Comparison of ENCODE assay signal across 8 cellular contexts in genomic region chr2:1743396-1744150, GRCh38. TPM values are rescaled to one million over a fixed set of nuclear protein-coding genes. Genes with fewer than 3 reads are reported as not detected.
A peak's percentile ranks its signal among the peaks of the same experiment; 100 is the strongest.
DNase-seq lines count a peak whose midpoint lies in the region; ATAC-seq lines count a peak whose summit lies in the region.

No MANE protein-coding gene starts in this region.

- H3K4me3 Mint-ChIP-seq in T-helper 2 cell treated with Interferon-gamma antibody and Interleukin-4, amounts not matched to agents 5 μg/mL and 100 μg/mL, for 36 hours: no peak overlapping the region

- ATAC-seq in GM18520 (IDR thresholded peaks at IDR 0.05; ENCODE audit: unreplicated experiment) (no peak), GM19035 (IDR thresholded peaks at IDR 0.05; ENCODE audit: unreplicated experiment) (no peak), HG02759 (IDR thresholded peaks at IDR 0.05; ENCODE audit: unreplicated experiment) (no peak)

- H3K27me3 Mint-ChIP-seq in T-helper 2 cell treated with Interferon-gamma antibody and Interleukin-4, amounts not matched to agents 5 μg/mL and 100 μg/mL, for 36 hours (ENCODE audit: low read depth): peaks cover 39% of the 10 kb centered on the region

- DNase-seq in A172 (ENCODE audit: low spot score): peak; percentile 22
- peak; percentile 65 for DNase-seq in MG63
- DNase-seq in epithelial cell of prostate (ENCODE audit: low read depth, low spot score): no peak
- no peak for DNase-seq in T-helper 2 cell treated with Interferon-gamma antibody and Interleukin-4, amounts not matched to agents 5 μg/mL and 100 μg/mL, for 36 hours (ENCODE audit: low spot score)

- H3K27ac Mint-ChIP-seq in T-helper 2 cell treated with Interferon-gamma antibody and Interleukin-4, amounts not matched to agents 5 μg/mL and 100 μg/mL, for 36 hours: no peak overlapping the region

- H3K9me3 Mint-ChIP-seq in T-helper 2 cell treated with Interferon-gamma antibody and Interleukin-4, amounts not matched to agents 5 μg/mL and 100 μg/mL, for 36 hours: no peaks in the 10 kb centered on the region

- H3K4me3 ChIP-seq in MG63 (peak overlapping the region; percentile 81), mucosa of rectum (ENCODE audit: low read length in 2 of 2) (peak overlapping the region; percentile 44 to 59)

- no peaks in the 10 kb centered on the region for H3K4me1 Mint-ChIP-seq in T-helper 2 cell treated with Interferon-gamma antibody and Interleukin-4, amounts not matched to agents 5 μg/mL and 100 μg/mL, for 36 hours (ENCODE audit: low read depth)

- peak overlapping the region in 1 of 2 donors; percentile 48 for H3K9ac ChIP-seq in mucosa of rectum (ENCODE audit: low read depth in 1 of 2, low read length in 2 of 2)

- H3K4me1 ChIP-seq in mucosa of rectum (ENCODE audit: control insufficient read depth in 2 of 2, insufficient read depth in 2 of 2, low read length in 2 of 2): no peaks in the 10 kb centered on the region

- H3K9me3 ChIP-seq in MG63: no peaks in the 10 kb centered on the region
- H3K9me3 ChIP-seq in mucosa of rectum (ENCODE audit: control insufficient read depth in 2 of 2, low read length in 2 of 2): no peaks in the 10 kb centered on the region

- H3K36me3 ChIP-seq in MG63 (peaks cover 43% of the 10 kb centered on the region), mucosa of rectum (ENCODE audit: control insufficient read depth in 2 of 2, insufficient read depth in 2 of 2, low read length in 2 of 2) (no peaks in the 10 kb centered on the region)

- no peaks in the 10 kb centered on the region for H3K36me3 Mint-ChIP-seq in T-helper 2 cell treated with Interferon-gamma antibody and Interleukin-4, amounts not matched to agents 5 μg/mL and 100 μg/mL, for 36 hours (ENCODE audit: low read depth)

- peak overlapping the region; percentile 85 for H3K27ac ChIP-seq in epithelial cell of prostate
- peak overlapping the region; percentile 61 to 81 for H3K27ac ChIP-seq in mucosa of rectum (ENCODE audit: low read depth in 2 of 2, low read length in 2 of 2)

- no peaks in the 10 kb centered on the region for H3K27me3 ChIP-seq in MG63
- H3K27me3 ChIP-seq in mucosa of rectum (ENCODE audit: control insufficient read depth in 2 of 2, insufficient read depth in 2 of 2, low read length in 2 of 2): peaks cover 2 to 9% of the 10 kb centered on the region in 2 donors

RNA-seq across cellular contexts. Expression of gene PXDN, which starts 0.7 kb away (rescaled TPM):
- total RNA-seq in A172 (2014; rRNA removed; shearing (Covaris generic)): 98.5 and 124 TPM in 2 replicates
- 204 and 346 TPM in 2 replicates for total RNA-seq in MG63 (2014; rRNA removed; shearing (Covaris generic); ENCODE audit: low replicate concordance)

Comparison
In these comparisons a context has a peak if more than half of its experiments do, and no peak if none do; other contexts are left out.
1. DNase-seq: peak in A172 (single experiment) and MG63 (single experiment); none in epithelial cell of prostate (single experiment) and T-helper 2 cell treated with Interferon-gamma antibody and Interleukin-4, amounts not matched to agents 5 μg/mL and 100 μg/mL, for 36 hours (single experiment).